ENCODE assay signal across 1 cellular context in genomic region chr12:109899783-109900751, GRCh38.
TF ChIP-seq lines count a peak whose summit lies in the region.

A gene with protein sequence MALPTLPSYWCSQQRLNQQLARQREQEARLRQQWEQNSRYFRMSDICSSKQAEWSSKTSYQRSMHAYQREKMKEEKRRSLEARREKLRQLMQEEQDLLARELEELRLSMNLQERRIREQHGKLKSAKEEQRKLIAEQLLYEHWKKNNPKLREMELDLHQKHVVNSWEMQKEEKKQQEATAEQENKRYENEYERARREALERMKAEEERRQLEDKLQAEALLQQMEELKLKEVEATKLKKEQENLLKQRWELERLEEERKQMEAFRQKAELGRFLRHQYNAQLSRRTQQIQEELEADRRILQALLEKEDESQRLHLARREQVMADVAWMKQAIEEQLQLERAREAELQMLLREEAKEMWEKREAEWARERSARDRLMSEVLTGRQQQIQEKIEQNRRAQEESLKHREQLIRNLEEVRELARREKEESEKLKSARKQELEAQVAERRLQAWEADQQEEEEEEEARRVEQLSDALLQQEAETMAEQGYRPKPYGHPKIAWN (plus strand): TSS chr12:109900274. CDS start chr12:109903027, 2,753 bp downstream.

TF ChIP-seq in Ishikawa, 13 proteins besides CTCF, POLR2A, EP300 and RAD21 (continued from another document):
- no peak for TF ChIP-seq NFIC (IDR thresholded peaks at IDR 0.05)
- peak; percentile 78 for TF ChIP-seq TAF1 (IDR thresholded peaks at IDR 0.05; ENCODE audit: low read depth)
- TF ChIP-seq ZBTB7A (IDR thresholded peaks at IDR 0.05; ENCODE audit: low read depth), result peak; percentile 41; the same call in 1 of the 2 replicates
